2 cellular contexts compared by ENCODE assay signal in genomic region chr1:93301131-93301530, GRCh38.
A peak's percentile ranks its signal among the peaks of the same experiment; 100 is the strongest.
TF ChIP-seq lines count a peak whose summit lies in the region.

No MANE protein-coding gene starts in this region.

TF ChIP-seq in GM23338, 12 proteins besides CTCF, POLR2A, EP300 and RAD21:
- peak; percentile 11; the same call in 1 of the 2 replicates for TF ChIP-seq NANOG (IDR thresholded peaks at IDR 0.05; ENCODE audit: borderline replicate concordance)
- no peak for TF ChIP-seq EZH2phosphoT487 (IDR thresholded peaks at IDR 0.05; ENCODE audit: unreplicated experiment)
- TF ChIP-seq JUNB (IDR thresholded peaks at IDR 0.05; ENCODE audit: unreplicated experiment): no peak
TF ChIP-seq in GM23338: peak in this region for 1.

TF ChIP-seq in SK-N-SH, 30 proteins besides CTCF, POLR2A, EP300 and RAD21:
- no peak for TF ChIP-seq RFX5 (IDR thresholded peaks at IDR 0.05; ENCODE audit: low read length)
- no peak for TF ChIP-seq GABPA (IDR thresholded peaks at IDR 0.05; ENCODE audit: low read depth)
- TF ChIP-seq, protein P1, sequence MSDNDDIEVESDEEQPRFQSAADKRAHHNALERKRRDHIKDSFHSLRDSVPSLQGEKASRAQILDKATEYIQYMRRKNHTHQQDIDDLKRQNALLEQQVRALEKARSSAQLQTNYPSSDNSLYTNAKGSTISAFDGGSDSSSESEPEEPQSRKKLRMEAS (IDR thresholded peaks at IDR 0.05; ENCODE audit: low read depth): no peak
- no peak for TF ChIP-seq EZH2phosphoT487 (IDR thresholded peaks at IDR 0.05; ENCODE audit: borderline replicate concordance, low read depth)
- TF ChIP-seq MEF2A (IDR thresholded peaks at IDR 0.05; ENCODE audit: borderline replicate concordance, low read depth): no peak
- TF ChIP-seq TAF1 (IDR thresholded peaks at IDR 0.05; ENCODE audit: borderline replicate concordance, low read depth, low read length): no peak
- no peak for TF ChIP-seq ELF1 (IDR thresholded peaks at IDR 0.05)
